7 cellular contexts compared by ENCODE assay signal in genomic region chr16:68934402-68934801, GRCh38.
"Had no signal": no experiment of that assay in that cellular context is flagged by ENCODE, and none has a peak within 500 bp of the region (broad histone marks: within the 10 kb centered on the region; RNA-seq: fewer than 3 reads in every experiment).

No MANE protein-coding gene starts in this region.

- H3K4me3 ChIP-seq: GM23338 had no signal

- H3K4me3 Mint-ChIP-seq: GM23338, H9, HFFc6, IgD-negative memory B cell had no signal

- ATAC-seq: GM23338, HepG2 had no signal

- DNase-seq: H9, HCEC 1CT, HFFc6 had no signal

- H3K4me1 Mint-ChIP-seq: GM23338, IgD-negative memory B cell had no signal

- H3K27ac Mint-ChIP-seq: GM23338, H9, HFFc6, IgD-negative memory B cell had no signal

- H3K27me3 Mint-ChIP-seq: IgD-negative memory B cell had no signal

- H3K27ac ChIP-seq: HL-60 had no signal

- H3K9me3 Mint-ChIP-seq: HFFc6, IgD-negative memory B cell had no signal
